Comparison of ENCODE assay signal across 1 cellular context in genomic region chr4:83034630-83035494, GRCh38.
TF ChIP-seq lines count a peak whose summit lies in the region.

TSS of gene COPS4 (plus strand) at chr4:83035183. CDS start at chr4:83035225, 42 bp downstream.

TF ChIP-seq in K562, 482 proteins besides CTCF, POLR2A, EP300 and RAD21 (continued from another document and continues in another):
- TF ChIP-seq ELK1 (CRISPR knock-in tag; IDR thresholded peaks at IDR 0.05): no peak
- TF ChIP-seq ATF2 (CRISPR knock-in tag; IDR thresholded peaks at IDR 0.05): no peak
- no peak for TF ChIP-seq FOXO4 (CRISPR knock-in tag; IDR thresholded peaks at IDR 0.05)
- no peak for TF ChIP-seq NR4A1 (CRISPR knock-in tag; IDR thresholded peaks at IDR 0.05)
- TF ChIP-seq NR4A1 (tag; IDR thresholded peaks at IDR 0.05): no peak
- TF ChIP-seq POLR2AphosphoS5 (IDR thresholded peaks at IDR 0.05; ENCODE audit: control insufficient read depth, insufficient read depth, low read depth, low read length): peak; percentile 92
- no peak for TF ChIP-seq ZC3H4 (CRISPR knock-in tag; IDR thresholded peaks at IDR 0.05; ENCODE audit: borderline replicate concordance)
- TF ChIP-seq RBFOX2 (IDR thresholded peaks at IDR 0.05; ENCODE audit: low read depth, low read length): peak; percentile 87
- peak in 1 of 2 experiments; percentile 87; a peak in 2 of 4 replicates for TF ChIP-seq SIN3A (IDR thresholded peaks at IDR 0.05; ENCODE audit: borderline replicate concordance in 2 of 2, control insufficient read depth in 1 of 2, low read depth in 2 of 2, low read length in 2 of 2)
- TF ChIP-seq ZNF124 (CRISPR knock-in tag; IDR thresholded peaks at IDR 0.05): no peak
- no peak for TF ChIP-seq CEBPZ (IDR thresholded peaks at IDR 0.05; ENCODE audit: borderline replicate concordance, low read depth, low read length)
- peak; percentile 75 to 81 for TF ChIP-seq MNT (conservative IDR thresholded peaks at IDR 0.05)
- peak; percentile 95; the same call in 1 of the 2 replicates for TF ChIP-seq MTA3 (IDR thresholded peaks at IDR 0.05; ENCODE audit: borderline replicate concordance)
- peak; percentile 54; the same call in 1 of the 2 replicates for TF ChIP-seq HES1 (IDR thresholded peaks at IDR 0.05; ENCODE audit: low read depth)
- TF ChIP-seq ESRRA (IDR thresholded peaks at IDR 0.05; ENCODE audit: borderline replicate concordance, low read depth): peak; percentile 94
- TF ChIP-seq TRIM24 (IDR thresholded peaks at IDR 0.05): peak in 1 of 2 experiments; percentile 98; a peak in 2 of 4 replicates
- TF ChIP-seq RNF2 (IDR thresholded peaks at IDR 0.05): peak; percentile 94
- TF ChIP-seq PTRF (tag; IDR thresholded peaks at IDR 0.05): no peak
- TF ChIP-seq, protein P1, sequence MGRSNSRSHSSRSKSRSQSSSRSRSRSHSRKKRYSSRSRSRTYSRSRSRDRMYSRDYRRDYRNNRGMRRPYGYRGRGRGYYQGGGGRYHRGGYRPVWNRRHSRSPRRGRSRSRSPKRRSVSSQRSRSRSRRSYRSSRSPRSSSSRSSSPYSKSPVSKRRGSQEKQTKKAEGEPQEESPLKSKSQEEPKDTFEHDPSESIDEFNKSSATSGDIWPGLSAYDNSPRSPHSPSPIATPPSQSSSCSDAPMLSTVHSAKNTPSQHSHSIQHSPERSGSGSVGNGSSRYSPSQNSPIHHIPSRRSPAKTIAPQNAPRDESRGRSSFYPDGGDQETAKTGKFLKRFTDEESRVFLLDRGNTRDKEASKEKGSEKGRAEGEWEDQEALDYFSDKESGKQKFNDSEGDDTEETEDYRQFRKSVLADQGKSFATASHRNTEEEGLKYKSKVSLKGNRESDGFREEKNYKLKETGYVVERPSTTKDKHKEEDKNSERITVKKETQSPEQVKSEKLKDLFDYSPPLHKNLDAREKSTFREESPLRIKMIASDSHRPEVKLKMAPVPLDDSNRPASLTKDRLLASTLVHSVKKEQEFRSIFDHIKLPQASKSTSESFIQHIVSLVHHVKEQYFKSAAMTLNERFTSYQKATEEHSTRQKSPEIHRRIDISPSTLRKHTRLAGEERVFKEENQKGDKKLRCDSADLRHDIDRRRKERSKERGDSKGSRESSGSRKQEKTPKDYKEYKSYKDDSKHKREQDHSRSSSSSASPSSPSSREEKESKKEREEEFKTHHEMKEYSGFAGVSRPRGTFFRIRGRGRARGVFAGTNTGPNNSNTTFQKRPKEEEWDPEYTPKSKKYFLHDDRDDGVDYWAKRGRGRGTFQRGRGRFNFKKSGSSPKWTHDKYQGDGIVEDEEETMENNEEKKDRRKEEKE (IDR thresholded peaks at IDR 0.05; ENCODE audit: borderline replicate concordance in 1 of 2, control insufficient read depth in 1 of 2, low read depth in 2 of 2, low read length in 1 of 2): peak in 1 of 2 experiments; percentile 95; a peak in 2 of 4 replicates
- TF ChIP-seq, protein P2, sequence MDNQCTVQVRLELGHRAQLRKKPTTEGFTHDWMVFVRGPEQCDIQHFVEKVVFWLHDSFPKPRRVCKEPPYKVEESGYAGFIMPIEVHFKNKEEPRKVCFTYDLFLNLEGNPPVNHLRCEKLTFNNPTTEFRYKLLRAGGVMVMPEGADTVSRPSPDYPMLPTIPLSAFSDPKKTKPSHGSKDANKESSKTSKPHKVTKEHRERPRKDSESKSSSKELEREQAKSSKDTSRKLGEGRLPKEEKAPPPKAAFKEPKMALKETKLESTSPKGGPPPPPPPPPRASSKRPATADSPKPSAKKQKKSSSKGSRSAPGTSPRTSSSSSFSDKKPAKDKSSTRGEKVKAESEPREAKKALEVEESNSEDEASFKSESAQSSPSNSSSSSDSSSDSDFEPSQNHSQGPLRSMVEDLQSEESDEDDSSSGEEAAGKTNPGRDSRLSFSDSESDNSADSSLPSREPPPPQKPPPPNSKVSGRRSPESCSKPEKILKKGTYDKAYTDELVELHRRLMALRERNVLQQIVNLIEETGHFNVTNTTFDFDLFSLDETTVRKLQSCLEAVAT (IDR thresholded peaks at IDR 0.05): peak in 1 of 2 experiments; percentile 100
- TF ChIP-seq ZBTB43 (CRISPR knock-in tag; IDR thresholded peaks at IDR 0.05): peak; percentile 65; the same call in 1 of the 2 replicates
- TF ChIP-seq, protein P3, sequence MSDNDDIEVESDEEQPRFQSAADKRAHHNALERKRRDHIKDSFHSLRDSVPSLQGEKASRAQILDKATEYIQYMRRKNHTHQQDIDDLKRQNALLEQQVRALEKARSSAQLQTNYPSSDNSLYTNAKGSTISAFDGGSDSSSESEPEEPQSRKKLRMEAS (CRISPR knock-in tag; IDR thresholded peaks at IDR 0.05): 0 out of 2 replicates have a peak, but pooled peaks have one; percentile 29
- peak; percentile 74 for TF ChIP-seq SAP30 (IDR thresholded peaks at IDR 0.05; ENCODE audit: borderline replicate concordance, insufficient read depth, low read depth, low read length, poor library complexity, severe bottlenecking)
- TF ChIP-seq ZNF239 (CRISPR knock-in tag; IDR thresholded peaks at IDR 0.05): 0 out of 2 replicates have a peak, but pooled peaks have one; percentile 35
- no peak for TF ChIP-seq FOXJ3 (CRISPR knock-in tag; IDR thresholded peaks at IDR 0.05)
- TF ChIP-seq FOSL1 (tag; conservative IDR thresholded peaks at IDR 0.05): peak; percentile 68
- TF ChIP-seq, protein P4, sequence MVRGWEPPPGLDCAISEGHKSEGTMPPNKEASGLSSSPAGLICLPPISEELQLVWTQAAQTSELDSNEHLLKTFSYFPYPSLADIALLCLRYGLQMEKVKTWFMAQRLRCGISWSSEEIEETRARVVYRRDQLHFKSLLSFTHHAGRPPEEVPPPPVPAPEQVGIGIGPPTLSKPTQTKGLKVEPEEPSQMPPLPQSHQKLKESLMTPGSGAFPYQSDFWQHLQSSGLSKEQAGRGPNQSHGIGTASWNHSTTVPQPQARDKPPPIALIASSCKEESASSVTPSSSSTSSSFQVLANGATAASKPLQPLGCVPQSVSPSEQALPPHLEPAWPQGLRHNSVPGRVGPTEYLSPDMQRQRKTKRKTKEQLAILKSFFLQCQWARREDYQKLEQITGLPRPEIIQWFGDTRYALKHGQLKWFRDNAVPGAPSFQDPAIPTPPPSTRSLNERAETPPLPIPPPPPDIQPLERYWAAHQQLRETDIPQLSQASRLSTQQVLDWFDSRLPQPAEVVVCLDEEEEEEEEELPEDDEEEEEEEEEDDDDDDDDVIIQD (CRISPR knock-in tag; IDR thresholded peaks at IDR 0.05): no peak
- TF ChIP-seq NELFE (IDR thresholded peaks at IDR 0.05; ENCODE audit: insufficient read depth, insufficient read length): no peak
- TF ChIP-seq STAT6 (CRISPR knock-in tag; IDR thresholded peaks at IDR 0.05): no peak
- TF ChIP-seq FOXK1 (CRISPR knock-in tag; IDR thresholded peaks at IDR 0.05; ENCODE audit: borderline replicate concordance): 0 out of 2 replicates have a peak, but pooled peaks have one; percentile 27
- peak; percentile 33 to 37; a peak in 3 of 4 replicates for TF ChIP-seq SIX5 (IDR thresholded peaks at IDR 0.05; ENCODE audit: borderline replicate concordance in 1 of 2, insufficient read depth in 1 of 2, low read depth in 1 of 2, low read length in 2 of 2)
- peak; percentile 69 to 79; a peak in 3 of 4 replicates for TF ChIP-seq TBL1XR1 (IDR thresholded peaks at IDR 0.05; ENCODE audit: low read length in 2 of 2)
- no peak for TF ChIP-seq POLR3G (IDR thresholded peaks at IDR 0.05; ENCODE audit: extremely low read depth, insufficient read length, insufficient replicate concordance)
- peak; percentile 79 for TF ChIP-seq SOX6 (IDR thresholded peaks at IDR 0.05)
- TF ChIP-seq TARDBP (IDR thresholded peaks at IDR 0.05): peak; percentile 55; the same call in 1 of the 2 replicates
- TF ChIP-seq OTX1 (CRISPR knock-in tag; IDR thresholded peaks at IDR 0.05): peak; percentile 23; the same call in 1 of the 2 replicates
